ENCODE assay signal across 18 cellular contexts in genomic region chr5:82445729-82446349, GRCh38.
DNase-seq lines count a peak whose midpoint lies in the region; TF ChIP-seq lines count a peak whose summit lies in the region.
"Had no signal": no experiment of that assay in that cellular context is flagged by ENCODE, and none has a peak within 500 bp of the region (broad histone marks: within the 10 kb centered on the region; RNA-seq: fewer than 3 reads in every experiment).

No MANE protein-coding gene starts in this region.

- H3K4me1 Mint-ChIP-seq in brain (peaks cover 19% of the 10 kb centered on the region), nephron (peaks cover 29% of the 10 kb centered on the region)
- H3K4me1 Mint-ChIP-seq: CD8-positive, alpha-beta memory T cell; GM23338 had no signal

- H3K4me3 Mint-ChIP-seq in brain (no peak overlapping the region), nephron (no peak overlapping the region)
- H3K4me3 Mint-ChIP-seq: CD8-positive, alpha-beta memory T cell; GM23338 had no signal

- H3K27ac ChIP-seq in subcutaneous abdominal adipose tissue (ENCODE audit: low read depth, low read length): peak overlapping the region; percentile 88
- H3K27ac ChIP-seq: PC-9 had no signal

- H3K9me3 Mint-ChIP-seq in brain: peaks cover 0 to 4% (median 0%) of the 10 kb centered on the region in 5 experiments
- H3K9me3 Mint-ChIP-seq in nephron: no peaks in the 10 kb centered on the region
- H3K9me3 Mint-ChIP-seq: CD8-positive, alpha-beta memory T cell; GM23338 had no signal

- H3K9me3 ChIP-seq in adipocyte (ENCODE audit: control insufficient read depth, low read length) (no peaks in the 10 kb centered on the region), subcutaneous abdominal adipose tissue (ENCODE audit: control insufficient read depth in 5 of 5, low read length in 5 of 5) (no peaks in the 10 kb centered on the region)

- H3K36me3 Mint-ChIP-seq in brain (no peaks in the 10 kb centered on the region), nephron (ENCODE audit: low read depth) (no peaks in the 10 kb centered on the region)
- H3K36me3 Mint-ChIP-seq: CD8-positive, alpha-beta memory T cell had no signal

- H3K27me3 Mint-ChIP-seq in brain (peaks cover 4% of the 10 kb centered on the region), nephron (ENCODE audit: low read depth) (no peaks in the 10 kb centered on the region)

- H3K4me3 ChIP-seq in adipocyte (ENCODE audit: low read length) (no peak overlapping the region), subcutaneous abdominal adipose tissue (ENCODE audit: low read depth in 1 of 5, low read length in 5 of 5) (no peak overlapping the region), lower leg skin (ENCODE audit: low read depth, poor library complexity, severe bottlenecking) (no peak overlapping the region)
- H3K4me3 ChIP-seq: GM12878, GM23338, PC-9 had no signal

- H3K36me3 ChIP-seq in adipocyte (ENCODE audit: control insufficient read depth, insufficient read depth, low read length, severe bottlenecking): no peaks in the 10 kb centered on the region
- H3K36me3 ChIP-seq in subcutaneous abdominal adipose tissue (ENCODE audit: control insufficient read depth in 5 of 5, insufficient read depth in 5 of 5, low read length in 5 of 5): no peaks in the 10 kb centered on the region

- H3K9ac ChIP-seq in adipocyte (ENCODE audit: low read length) (peak overlapping the region; percentile 63), subcutaneous abdominal adipose tissue (ENCODE audit: low read length in 5 of 5) (no peak overlapping the region)

- DNase-seq in adipocyte (ENCODE audit: low read depth) (no peak), lower leg skin (ENCODE audit: low spot score in 2 of 2) (no peak), amygdala (lab: John Stamatoyannopoulos, UW) (no peak)
- DNase-seq in stimulated activated CD4-positive, alpha-beta T cell treated with anti-CD3 and anti-CD28 coated beads, Interleukin-15, amount 100 ng/mL, for 24 hours: no peak
- DNase-seq: ACHN; C1 segment of cervical spinal cord; CD8-positive, alpha-beta memory T cell; DMS53; EL; NCI-H1105 treated with DMSO at 0.1 percent for 48 hours; NCI-H1694 treated with DMSO at 0.1 percent for 48 hours; NCI-H82; PC-9 had no signal

- intact Hi-C loops in lower leg skin (cut with DNase I; ENCODE audit: low total_unique reads): no loop called here

- TF ChIP-seq CTCF in brain (conservative IDR thresholded peaks at IDR 0.05): no peak
- no peak for TF ChIP-seq CTCF in nephron (IDR thresholded peaks at IDR 0.05; ENCODE audit: unreplicated experiment in 3 of 3)
- no peak for TF ChIP-seq CTCF in lower leg skin (IDR thresholded peaks at IDR 0.05)

- 54 to 62% methylated on average over 3 of the region's 3 CpGs for WGBS in lower leg skin, 2 donors

- no peaks in the 10 kb centered on the region for H3K27me3 ChIP-seq in adipocyte (replicated peaks; ENCODE audit: control insufficient read depth, insufficient read depth, low read length)
- H3K27me3 ChIP-seq in subcutaneous abdominal adipose tissue (ENCODE audit: control insufficient read depth in 5 of 5, insufficient read depth in 4 of 5, low read length in 5 of 5): no peaks in the 10 kb centered on the region

- no peak for TF ChIP-seq POLR2A in lower leg skin (IDR thresholded peaks at IDR 0.05)

- peaks cover 35% of the 10 kb centered on the region for H3K4me1 ChIP-seq in adipocyte (ENCODE audit: control insufficient read depth, insufficient read depth, low read length)
- H3K4me1 ChIP-seq in subcutaneous abdominal adipose tissue (ENCODE audit: control insufficient read depth in 5 of 5, insufficient read depth in 5 of 5, low read length in 5 of 5): peaks cover 3 to 28% (median 27%) of the 10 kb centered on the region in 5 donors

- H3K27ac Mint-ChIP-seq in brain (peak overlapping the region in 3 of 5 experiments; percentile 21 to 56 (median 22)), nephron (peak overlapping the region; percentile 68 to 79 (median 76))
- H3K27ac Mint-ChIP-seq: CD8-positive, alpha-beta memory T cell; GM23338 had no signal
